ENCODE assay signal across 14 cellular contexts in the genomic region with DNA sequence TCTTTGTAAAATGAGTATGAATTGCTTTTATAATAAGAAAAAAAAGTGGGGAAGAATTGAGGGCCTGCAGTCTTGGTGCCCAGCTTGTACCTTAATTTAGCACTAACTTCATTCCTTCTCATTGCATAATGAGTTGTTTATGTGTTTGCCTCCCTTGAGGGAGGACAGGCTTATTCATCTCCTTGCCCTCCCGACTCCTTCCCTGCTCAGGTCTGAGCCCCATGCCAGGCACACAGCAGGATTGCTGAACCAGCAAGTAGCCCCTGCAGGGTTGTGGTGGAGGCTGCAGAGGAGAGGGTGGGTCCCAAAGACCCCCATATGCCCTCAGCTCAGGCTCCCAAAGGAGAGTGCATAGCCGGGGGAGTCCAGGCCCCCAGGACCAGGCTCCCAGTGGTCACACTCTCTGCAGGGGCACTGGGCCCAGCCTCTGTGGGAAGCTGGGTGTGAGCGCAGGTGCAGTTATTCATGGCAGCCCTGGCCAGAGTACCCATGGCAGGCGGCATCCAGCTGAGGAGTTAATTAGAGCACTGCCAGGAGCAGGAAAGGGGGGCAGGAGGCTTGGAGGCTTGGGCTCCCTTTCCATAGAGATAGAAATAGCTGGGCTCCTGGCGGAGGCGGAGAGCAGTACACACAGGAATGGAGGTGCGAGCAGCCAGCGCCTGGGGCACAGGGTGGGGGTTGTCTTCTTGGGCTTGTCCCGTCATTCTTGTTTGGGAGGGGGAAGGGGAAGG. TPM values are rescaled to one million over a fixed set of nuclear protein-coding genes. Genes with fewer than 3 reads are reported as not detected.
A peak's percentile ranks its signal among the peaks of the same experiment; 100 is the strongest.
DNase-seq lines count a peak whose midpoint lies in the region; TF ChIP-seq lines count a peak whose summit lies in the region.
"Had no signal": no experiment of that assay in that cellular context is flagged by ENCODE, and none has a peak within 500 bp of the region (broad histone marks: within the 10 kb centered on the region; RNA-seq: fewer than 3 reads in every experiment).

No MANE protein-coding gene starts in this region.

- no peaks in the 10 kb centered on the region for H3K36me3 ChIP-seq in testis (ENCODE audit: low read depth, missing control alignments)

- TF ChIP-seq CTCF in testis (IDR thresholded peaks at IDR 0.05), result no peak

- 74 to 77% methylated on average over 9 of the region's 9 CpGs for WGBS in testis, 2 donors

- peak; percentile 61 for DNase-seq in DMS153 (lab: John Stamatoyannopoulos, UW)
- DNase-seq in M059J (ENCODE audit: low read depth), result peak; percentile 33
- DNase-seq in iPS-NIHi7 (ENCODE audit: extremely low spot score), result peak; percentile 38
- DNase-seq in LoVo (ENCODE audit: low spot score), result no peak
- no peak for DNase-seq in activated naive CD4-positive, alpha-beta T cell treated with Interleukin-2 at 50 U/mL for 16 hours
- no peak for DNase-seq in testis
- no peak for DNase-seq in NCI-H1048 (lab: John Stamatoyannopoulos, UW)
- DNase-seq: activated CD4-positive, alpha-beta T cell treated with anti-CD3 and anti-CD28 coated beads for 4 hours; activated CD8-positive, alpha-beta memory T cell treated with anti-CD3 and anti-CD28 coated beads, Interleukin-2, amount 50 U/mL, for 48 hours; activated naive CD4-positive, alpha-beta T cell; AML-193; naive B cell; NCI-H2029 had no signal

- intact Hi-C loops in testis (cut with DNase I; ENCODE audit: low total_unique reads), result no loop called here

- H3K9me3 ChIP-seq in testis, result no peaks in the 10 kb centered on the region

- no peaks in the 10 kb centered on the region for H3K4me1 ChIP-seq in testis

- H3K4me3 ChIP-seq in testis, result no peak overlapping the region

- peak overlapping the region; percentile 23 for H3K27ac ChIP-seq in angular gyrus (ENCODE audit: low read depth, low read length)
- H3K27ac ChIP-seq in testis, result no peak overlapping the region

- no peaks in the 10 kb centered on the region for H3K27me3 ChIP-seq in testis

- no peak for TF ChIP-seq POLR2A in testis (IDR thresholded peaks at IDR 0.05)

RNA-seq across cellular contexts. Expression of gene GOLGA7B, which starts 28.2 kb away (rescaled TPM):
- not detected in 2 replicates for total RNA-seq in M059J (2014; rRNA removed; shearing (Covaris generic))
- 1 to 10 TPM; 1.1 TPM for total RNA-seq in testis
- 1.3 TPM for polyA plus RNA-seq in testis (ENCODE audit: insufficient read depth, low read depth, low replicate concordance)

RNA-seq across cellular contexts. Expression of gene SFRP5, which starts 49.7 kb away (rescaled TPM):
- total RNA-seq in M059J (2014; rRNA removed; shearing (Covaris generic)), result not detected in 2 replicates
- 1 to 10 TPM in 1 of 2 donors, under 1 TPM in 1; 0.99 to 2.0 TPM for total RNA-seq in testis
- 1.2 TPM for polyA plus RNA-seq in testis (ENCODE audit: insufficient read depth, low read depth, low replicate concordance)

Comparison
In these comparisons a context has a peak if more than half of its experiments do, and no peak if none do; other contexts are left out.
1. DNase-seq: peak in DMS153 (single experiment), M059J (single experiment) and iPS-NIHi7 (single experiment); none in LoVo (single experiment), activated naive CD4-positive, alpha-beta T cell treated with Interleukin-2 at 50 U/mL for 16 hours (single experiment), testis (single experiment) and NCI-H1048 (single experiment).